Comparison of ENCODE assay signal across 11 cellular contexts in the genomic region with DNA sequence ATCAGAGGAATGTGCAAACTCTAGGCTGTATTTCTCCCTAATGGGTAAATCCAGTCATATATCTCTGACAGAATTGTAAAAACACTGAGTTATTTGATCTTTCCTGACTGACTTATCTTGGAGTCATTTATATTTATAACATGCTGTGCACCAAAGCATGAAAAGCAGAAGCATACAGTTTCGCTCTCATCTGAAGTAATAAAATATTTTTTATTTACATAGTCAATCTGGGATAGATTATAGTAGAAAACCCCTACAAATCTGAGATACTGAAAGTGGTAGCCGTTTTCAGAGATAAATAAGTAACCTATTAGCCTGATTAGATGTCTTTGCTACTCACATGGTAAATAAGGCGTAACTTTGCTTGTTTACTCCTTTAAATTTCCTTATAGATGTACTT. TPM values are rescaled to one million over a fixed set of nuclear protein-coding genes. Genes with fewer than 3 reads are reported as not detected.
DNase-seq lines count a peak whose midpoint lies in the region; ATAC-seq, FAIRE-seq and TF ChIP-seq lines count a peak whose summit lies in the region.
"Had no signal": no experiment of that assay in that cellular context is flagged by ENCODE, and none has a peak within 500 bp of the region (broad histone marks: within the 10 kb centered on the region; RNA-seq: fewer than 3 reads in every experiment).

No MANE protein-coding gene starts in this region.

- peaks cover 11 to 19% of the 10 kb centered on the region in 2 donors for H3K4me1 ChIP-seq in small intestine (ENCODE audit: control insufficient read depth in 2 of 2, insufficient read depth in 1 of 2, low read depth in 1 of 2, low read length in 1 of 2)
- H3K4me1 ChIP-seq: SJSA1 had no signal

- WGBS in small intestine, 3 donors, result 16 to 41% (median 33%) methylated on average over 3 of the region's 3 CpGs

- TF ChIP-seq CTCF in D721Med (IDR thresholded peaks at IDR 0.05; ENCODE audit: insufficient read depth, missing control alignments), result no peak

- FAIRE-seq in small intestine (lab: Jason Lieb, UNC) (no peak), D721Med (lab: Jason Lieb, UNC) (no peak)

- no peaks in the 10 kb centered on the region for H3K9me3 ChIP-seq in small intestine (ENCODE audit: control insufficient read depth, low read depth)
- H3K9me3 ChIP-seq: SJSA1 had no signal

- DNase-seq in small intestine (peak; percentile 73), posterior cingulate gyrus (no peak), AG20443 (ENCODE audit: low spot score) (no peak), D721Med (ENCODE audit: insufficient read length, low spot score) (no peak), NCI-H1694 (lab: John Stamatoyannopoulos, UW) (no peak)
- DNase-seq: activated CD4-positive, alpha-beta T cell treated with anti-CD3 and anti-CD28 coated beads, Interleukin-2, amount 50 U/mL, for 4 hours; trophoblast cell had no signal

- H3K36me3 ChIP-seq in small intestine (ENCODE audit: control insufficient read depth in 2 of 2, insufficient read depth in 2 of 2, low read length in 2 of 2), result no peaks in the 10 kb centered on the region
- H3K36me3 ChIP-seq: SJSA1 had no signal

- no peaks in the 10 kb centered on the region for H3K27me3 ChIP-seq in small intestine (ENCODE audit: control insufficient read depth in 2 of 2, insufficient read depth in 2 of 2, low read length in 2 of 2)
- H3K27me3 ChIP-seq: SJSA1 had no signal

- no peak overlapping the region for H3K4me3 ChIP-seq in small intestine (ENCODE audit: low read depth in 1 of 2, low read length in 2 of 2)
- H3K4me3 ChIP-seq: SJSA1 had no signal

- peak; percentile 68 for ATAC-seq in GM18870 (IDR thresholded peaks at IDR 0.05; ENCODE audit: unreplicated experiment)
- ATAC-seq in HG02623 (IDR thresholded peaks at IDR 0.05; ENCODE audit: unreplicated experiment), result peak; percentile 45
- ATAC-seq in HG03521 (IDR thresholded peaks at IDR 0.05; ENCODE audit: unreplicated experiment), result peak; percentile 45

- no peak overlapping the region for H3K27ac ChIP-seq in small intestine (ENCODE audit: low read depth in 1 of 2, low read length in 1 of 2)
- H3K27ac ChIP-seq: SJSA1 had no signal

- intact Hi-C loops in posterior cingulate gyrus (cut with DNase I), result no loop called here

RNA-seq across cellular contexts. Expression of a gene that starts 35.0 kb away (rescaled TPM):
- polyA plus RNA-seq in small intestine, result 1 to 10 TPM; 6.9 to 7.1 (median 7.0) TPM
